8 cellular contexts compared by ENCODE assay signal in genomic region chr12:6873094-6874006, GRCh38. TPM values are rescaled to one million over a fixed set of nuclear protein-coding genes. Genes with fewer than 3 reads are reported as not detected.
DNase-seq lines count a peak whose midpoint lies in the region; ATAC-seq and TF ChIP-seq lines count a peak whose summit lies in the region.

Gene SPSB2 (minus strand): TSS chr12:6873303. CDS start chr12:6872901, 402 bp downstream.

- peaks cover 14% of the 10 kb centered on the region for H3K4me1 ChIP-seq in prostate gland (replicated peaks)

- ATAC-seq in HG02938 (IDR thresholded peaks at IDR 0.05; ENCODE audit: unreplicated experiment), result peak; percentile 62
- peak; percentile 91 for ATAC-seq in left ventricle myocardium superior

- peak within 1 kb of the TSS; percentile 89 for H3K27ac Mint-ChIP-seq in T-helper 1 cell treated with Interleukin-12 subunit alpha and Interleukin-12 subunit beta and Interleukin-4 antibody, amounts not matched to agents 30 μg/mL and 1 μg/mL, for 36 hours

- DNase-seq in NCI-H187 (lab: John Stamatoyannopoulos, UW) (peak; percentile 94 to 96), amniotic stem cell (lab: John Stamatoyannopoulos, UW) (peak; percentile 74), left ventricle myocardium superior (peak; percentile 99), prostate gland (ENCODE audit: low spot score) (peak; percentile 93), ureter (ENCODE audit: low spot score) (peak; percentile 97)

- no peaks in the 10 kb centered on the region for H3K9me3 ChIP-seq in prostate gland

- no peaks in the 10 kb centered on the region for H3K27me3 Mint-ChIP-seq in T-helper 1 cell treated with Interleukin-12 subunit alpha and Interleukin-12 subunit beta and Interleukin-4 antibody, amounts not matched to agents 30 μg/mL and 1 μg/mL, for 36 hours (ENCODE audit: low read depth)

- H3K36me3 ChIP-seq in prostate gland, result peaks cover 0 to 3% of the 10 kb centered on the region in 2 donors

- H3K36me3 Mint-ChIP-seq in T-helper 1 cell treated with Interleukin-12 subunit alpha and Interleukin-12 subunit beta and Interleukin-4 antibody, amounts not matched to agents 30 μg/mL and 1 μg/mL, for 36 hours (ENCODE audit: low read depth), result peaks cover 46% of the 10 kb centered on the region

- peak within 1 kb of the TSS; percentile 49 to 71 for H3K4me3 ChIP-seq in prostate gland

- TF ChIP-seq POLR2A in GM15510 (IDR thresholded peaks at IDR 0.05; ENCODE audit: borderline replicate concordance, extremely low read depth, insufficient read length), result peak; percentile 69
- peak; percentile 69 for TF ChIP-seq POLR2A in prostate gland (IDR thresholded peaks at IDR 0.05)

- H3K9me3 Mint-ChIP-seq in T-helper 1 cell treated with Interleukin-12 subunit alpha and Interleukin-12 subunit beta and Interleukin-4 antibody, amounts not matched to agents 30 μg/mL and 1 μg/mL, for 36 hours, result no peaks in the 10 kb centered on the region

- peak within 1 kb of the TSS; percentile 89 for H3K4me3 Mint-ChIP-seq in T-helper 1 cell treated with Interleukin-12 subunit alpha and Interleukin-12 subunit beta and Interleukin-4 antibody, amounts not matched to agents 30 μg/mL and 1 μg/mL, for 36 hours

- H3K4me1 Mint-ChIP-seq in T-helper 1 cell treated with Interleukin-12 subunit alpha and Interleukin-12 subunit beta and Interleukin-4 antibody, amounts not matched to agents 30 μg/mL and 1 μg/mL, for 36 hours (ENCODE audit: low read depth), result peaks cover 56% of the 10 kb centered on the region

- under 1% methylated on average over 42 of the region's 65 CpGs for WGBS in prostate gland

- intact Hi-C loops in left ventricle myocardium superior (cut with micrococcal nuclease), result no loop called here
- intact Hi-C loops in prostate gland (cut with DNase I), result loop anchor here (1.0 to 10.0 kb wide), 3 partner anchors 18 to 91 kb away; no protein-coding TSS in a partner anchor

- peak in 2 of 4 experiments; percentile 16 to 37 for TF ChIP-seq CTCF in prostate gland (IDR thresholded peaks at IDR 0.05)

- H3K27me3 ChIP-seq in prostate gland (replicated peaks; ENCODE audit: insufficient read depth), result no peaks in the 10 kb centered on the region

- peak within 1 kb of the TSS; percentile 68 to 75 for H3K27ac ChIP-seq in prostate gland

RNA-seq across cellular contexts. Expression of gene SPSB2, which starts in this region (rescaled TPM):
- total RNA-seq in left ventricle myocardium superior (2.2 TPM), prostate gland (10 to 100 TPM; 12.7 to 23.5 TPM), ureter (9.9 TPM)

Comparison
In these comparisons a context has a peak if more than half of its experiments do, and no peak if none do; other contexts are left out.
1. Peak in every context shown above with its lines: DNase-seq, ATAC-seq, H3K4me3 ChIP-seq and H3K27ac ChIP-seq.